ENCODE assay signal across 11 cellular contexts in the genomic region with DNA sequence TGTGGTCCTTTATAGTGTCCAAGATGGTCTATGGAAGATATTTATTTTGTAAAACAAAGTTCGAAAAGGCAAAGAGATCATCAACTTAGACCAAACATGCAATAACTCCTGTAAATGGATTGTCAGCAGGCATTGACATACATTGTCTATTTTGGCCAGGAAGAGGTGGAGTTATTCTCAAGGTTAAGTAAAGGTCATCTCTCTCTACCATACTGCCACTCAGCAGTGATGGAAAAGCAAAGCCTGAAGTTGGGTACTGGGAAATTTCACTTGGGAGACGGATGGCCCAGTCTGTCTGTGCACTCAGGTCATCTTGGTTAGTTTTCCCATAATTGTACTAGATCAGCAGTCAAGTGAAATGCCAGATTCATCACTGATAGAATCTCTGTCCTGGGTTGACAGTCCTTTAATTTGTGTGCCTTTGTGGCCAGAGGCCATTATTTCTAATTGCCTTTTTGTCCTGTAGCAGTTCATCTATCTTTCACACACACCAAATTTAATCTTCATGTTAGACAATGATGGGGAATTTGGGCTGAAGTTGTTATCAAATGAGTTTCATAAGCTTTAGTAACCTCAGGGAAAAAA. TPM values are rescaled to one million over a fixed set of nuclear protein-coding genes. Genes with fewer than 3 reads are reported as not detected.
"Had no signal": no experiment of that assay in that cellular context is flagged by ENCODE, and none has a peak within 500 bp of the region (broad histone marks: within the 10 kb centered on the region; RNA-seq: fewer than 3 reads in every experiment).

No MANE protein-coding gene starts in this region.

- H3K4me3 ChIP-seq: GM23248, HAP-1 had no signal

- FAIRE-seq: HTR-8/SVneo had no signal

- ATAC-seq: HCT116 had no signal

- H3K27ac ChIP-seq: GM23248 had no signal

- H3K27ac Mint-ChIP-seq: HFFc6, IgD-negative memory B cell had no signal

- H3K9me3 ChIP-seq: HAP-1 had no signal

- H2AFZ ChIP-seq: GM23248 had no signal

- H3K4me3 Mint-ChIP-seq: HFFc6 had no signal

- H3K27me3 Mint-ChIP-seq: IgD-negative memory B cell had no signal

- H3K9me3 Mint-ChIP-seq: HFFc6 had no signal

- H3K36me3 Mint-ChIP-seq: IgD-negative memory B cell had no signal

- DNase-seq: GM23248, GOT3, H7, HFFc6, KG1 had no signal

- H3K36me3 ChIP-seq: HAP-1 had no signal

- H3K9ac ChIP-seq: GM23248 had no signal

RNA-seq across cellular contexts. Expression of gene RIPPLY3, which starts 48.9 kb away (rescaled TPM):
- total RNA-seq: GM23248, H4, HFFc6, HT-29 had no signal
- polyA plus RNA-seq: GM23248, IgD-negative memory B cell had no signal
